8 cellular contexts compared by ENCODE assay signal in the genomic region with DNA sequence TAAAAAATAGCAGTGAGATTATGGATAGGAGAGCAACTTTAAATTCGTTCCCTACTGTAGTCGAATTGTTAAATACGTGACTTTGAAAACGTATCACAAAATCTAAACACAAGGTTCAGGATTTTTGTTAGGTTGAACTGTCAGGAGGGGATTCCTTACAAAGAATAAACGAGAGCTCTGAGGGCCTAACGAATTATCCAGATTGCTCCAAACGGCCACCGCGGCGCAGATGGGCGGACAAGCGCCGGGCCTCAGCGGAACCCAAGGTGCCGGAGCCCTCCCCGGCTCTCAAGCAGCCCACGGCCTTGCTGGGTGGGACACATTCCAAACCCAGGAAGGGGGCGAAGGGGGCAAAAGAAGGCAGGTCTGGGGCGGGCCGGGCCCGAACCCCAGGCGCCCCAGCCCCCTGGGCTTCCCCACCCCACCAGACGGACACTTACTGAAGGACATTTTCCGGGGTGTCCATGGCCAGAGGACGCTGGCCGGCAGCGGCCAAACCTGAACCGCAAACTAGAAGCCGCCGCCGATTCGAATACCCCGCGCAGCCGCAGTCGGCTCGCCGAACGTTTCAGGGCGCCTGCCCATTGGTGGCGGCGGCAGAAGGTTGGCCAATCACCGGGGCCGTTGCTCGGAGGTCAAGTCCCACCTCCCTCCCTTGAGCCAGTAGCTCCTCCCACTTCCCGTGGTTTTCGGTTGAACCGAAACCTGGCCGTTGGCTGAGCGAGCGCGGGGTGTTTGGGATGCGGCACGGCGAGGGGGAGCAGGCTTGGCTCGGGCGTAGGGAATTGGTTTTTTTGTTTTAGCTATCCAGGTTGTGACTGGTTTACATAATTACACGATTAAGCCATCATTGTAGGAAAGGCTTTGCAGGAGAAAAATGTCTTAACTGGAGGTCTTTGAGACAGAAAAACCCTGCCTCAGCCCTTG. TPM values are rescaled to one million over a fixed set of nuclear protein-coding genes. Genes with fewer than 3 reads are reported as not detected.
DNase-seq lines count a peak whose midpoint lies in the region; ATAC-seq and TF ChIP-seq lines count a peak whose summit lies in the region.

A gene (minus strand): TSS at position 534 of the 927 bp plus-strand sequence. CDS start 68 bp downstream, at position 466.

- ATAC-seq in GM21619 (IDR thresholded peaks at IDR 0.05; ENCODE audit: unreplicated experiment) = peak; percentile 64

- no peak for TF ChIP-seq CTCF in PC-9 (conservative IDR thresholded peaks at IDR 0.05)

- peak within 1 kb of the TSS; percentile 95 for H2AFZ ChIP-seq in PC-9

- no peaks in the 10 kb centered on the region for H4K20me1 ChIP-seq in PC-9 (ENCODE audit: insufficient read depth)

- no peaks in the 10 kb centered on the region for H3K27me3 ChIP-seq in PC-9 (ENCODE audit: insufficient read depth, low read depth)
- peaks cover 8% of the 10 kb centered on the region for H3K27me3 ChIP-seq in mucosa of stomach (ENCODE audit: control insufficient read depth, insufficient read depth, low read length)

- peaks cover 7% of the 10 kb centered on the region for H3F3A ChIP-seq in PC-9 (ENCODE audit: insufficient read depth, low read depth)

- H3K27ac ChIP-seq in PC-9 = peak within 1 kb of the TSS; percentile 90

- DNase-seq in DMS153 (lab: John Stamatoyannopoulos, UW) (peak; percentile 92), PC-9 (peak; percentile 90 to 95), erythroblast (lab: John Stamatoyannopoulos, UW) (peak; percentile 97 to 99)
- DNase-seq in Jurkat, Clone E6-1 (ENCODE audit: low read depth, low spot score) = peak; percentile 96
- peak; percentile 93 for DNase-seq in activated T-cell treated with anti-CD3 and anti-CD28 coated beads, Interleukin-2, amount 50 U/mL, for 1 hour
- DNase-seq in stimulated activated CD8-positive, alpha-beta memory T cell treated with anti-CD3 and anti-CD28 coated beads, Interleukin-7, amount 100 ng/mL, for 1 hour (ENCODE audit: low read depth in 2 of 2) = peak; percentile 87 to 93

- H3K9me3 ChIP-seq in PC-9 (ENCODE audit: insufficient read depth, low read depth) (no peaks in the 10 kb centered on the region), mucosa of stomach (ENCODE audit: control insufficient read depth, low read length) (no peaks in the 10 kb centered on the region)

- H3K9me2 ChIP-seq in PC-9 (ENCODE audit: insufficient read depth) = no peaks in the 10 kb centered on the region

- peaks cover 41% of the 10 kb centered on the region for H3K79me2 ChIP-seq in PC-9 (ENCODE audit: low read depth)

- peak within 1 kb of the TSS; percentile 91 for H3K4me2 ChIP-seq in PC-9

- peak; percentile 99 for TF ChIP-seq POLR2A in erythroblast (IDR thresholded peaks at IDR 0.05; ENCODE audit: low read length)

- H3K4me1 ChIP-seq in PC-9 (replicated peaks; ENCODE audit: insufficient read depth) = peaks cover 35% of the 10 kb centered on the region
- peaks cover 9% of the 10 kb centered on the region for H3K4me1 ChIP-seq in mucosa of stomach (ENCODE audit: control insufficient read depth, insufficient read depth, low read length)

- H3K4me3 ChIP-seq in Jurkat, Clone E6-1 (ENCODE audit: low read length) = peak within 1 kb of the TSS; percentile 73
- H3K4me3 ChIP-seq in PC-9 (peak within 1 kb of the TSS; percentile 78), mucosa of stomach (ENCODE audit: low read length) (peak within 1 kb of the TSS; percentile 98)

- POLR2A ChIA-PET in PC-9 (lab: Charles Lee; ENCODE audit: unreplicated experiment) = interaction anchor here (0.6 to 0.7 kb wide), 4 partner anchors 22 to 101 kb away, joined by 3 to 5 read pairs (median 4); no protein-coding TSS in a partner anchor

- H3K36me3 ChIP-seq in PC-9 (ENCODE audit: low read depth) (0 out of 2 replicates have a peak, but pooled peaks cover 6% of the 10 kb centered on the region), mucosa of stomach (ENCODE audit: control insufficient read depth, insufficient read depth, low read length) (no peaks in the 10 kb centered on the region)

- BruUV-seq in PC-9 (replicated peaks; lab: Mats Ljungman, UMichigan) = TSS peak; percentile 55

- intact Hi-C loops in PC-9 (cut with micrococcal nuclease; ENCODE audit: unreplicated experiment) = loop anchor here (10.0 kb wide), 1 partner anchor 997 kb away; no protein-coding TSS in a partner anchor

- H3K9ac ChIP-seq in mucosa of stomach (ENCODE audit: low read length) = peak within 1 kb of the TSS; percentile 90

- CTCF ChIA-PET in PC-9 (lab: Charles Lee) = interaction anchor here (0.7 to 2.2 kb wide), 5 partner anchors 10 to 78 kb away, joined by 3 to 15 read pairs (median 3); no protein-coding TSS in a partner anchor

RNA-seq across cellular contexts. Expression of the gene that starts here (rescaled TPM):
- polyA plus RNA-seq in Jurkat, Clone E6-1 (2012; ENCODE audit: insufficient read depth, insufficient read length) = 138 TPM
- 45.7 and 74.6 TPM in 2 replicates for total RNA-seq in PC-9 (2021)

Comparison
In these comparisons a context has a peak if more than half of its experiments do, and no peak if none do; other contexts are left out.
1. Peak in every context shown above with its lines: DNase-seq, ATAC-seq, H3K4me3 ChIP-seq and H3K27ac ChIP-seq.